Comparison of ENCODE assay signal across 29 cellular contexts in genomic region chr3:168973897-168974296, GRCh38.
"Had no signal": no experiment of that assay in that cellular context is flagged by ENCODE, and none has a peak within 500 bp of the region (broad histone marks: within the 10 kb centered on the region; RNA-seq: fewer than 3 reads in every experiment).

No MANE protein-coding gene starts in this region.

- H3K9me3 ChIP-seq: Peyer's patch, SJSA1, SK-N-SH had no signal

- H3K36me3 ChIP-seq: cardiac muscle cell, Peyer's patch, SJSA1 had no signal

- H3K4me1 ChIP-seq: Peyer's patch, SJSA1 had no signal

- H3K4me3 ChIP-seq: cardiac muscle cell, Peyer's patch, SJSA1 had no signal

- H3K27ac ChIP-seq: cardiac muscle cell, Peyer's patch, SJSA1, VCaP had no signal

- DNase-seq: activated B cell treated with CpG ODN at 0.5 μM for 24 hours; activated CD4-positive, alpha-beta memory T cell treated with anti-CD3 and anti-CD28 coated beads for 36 hours; activated CD4-positive, alpha-beta T cell treated with anti-CD3 and anti-CD28 coated beads for 4 hours; activated CD4-positive, alpha-beta T cell treated with anti-CD3 and anti-CD28 coated beads, Interleukin-2, amount 50 U/mL, for 1 hour; activated CD4-positive, CD25-positive, alpha-beta regulatory T cell treated with anti-CD3 and anti-CD28 coated beads, Interleukin-2, amount 50 U/mL, for 72 hours; activated CD8-positive, alpha-beta memory T cell treated with anti-CD3 and anti-CD28 coated beads, Interleukin-2, amount 50 U/mL, for 4 hours; activated naive CD4-positive, alpha-beta T cell treated with anti-CD3 and anti-CD28 coated beads, Interleukin-2, amount 10 ng/mL, durations not matched to agents 7 days and 5 days; activated naive CD8-positive, alpha-beta T cell treated with anti-CD3 and anti-CD28 coated beads, Interleukin-2, amount 50 U/mL, for 24 hours; activated T-cell treated with anti-CD3 and anti-CD28 coated beads for 4 hours; activated T-cell treated with anti-CD3 and anti-CD28 coated beads, Interleukin-2, amount 50 U/mL, for 4 hours; amniotic stem cell; aorta; NCI-H146; NCI-H187; NCI-H2029 treated with DMSO at 0.1 percent for 48 hours; NCI-H2107; NCI-H2171; NCI-H510A; NCI-H526; NK-92 treated with Interleukin-12 subunit alpha and Interleukin-12 subunit beta, amount 100 ng/mL, for 24 hours; PC-3; Peyer's patch; RPMI8226; SHP77 treated with DMSO at 0.1 percent for 48 hours; SK-N-SH; T-helper 17 cell had no signal

- H3K27me3 ChIP-seq: cardiac muscle cell, Peyer's patch had no signal
